ENCODE assay signal across 35 cellular contexts in genomic region chr1:100506221-100506620, GRCh38. TPM values are rescaled to one million over a fixed set of nuclear protein-coding genes. Genes with fewer than 3 reads are reported as not detected.
"Had no signal": no experiment of that assay in that cellular context is flagged by ENCODE, and none has a peak within 500 bp of the region (broad histone marks: within the 10 kb centered on the region; RNA-seq: fewer than 3 reads in every experiment).

No MANE protein-coding gene starts in this region.

- H3K4me1 ChIP-seq: gastroesophageal sphincter, suprapubic skin had no signal

- H3K27ac Mint-ChIP-seq: activated CD4-positive, alpha-beta memory T cell treated with anti-CD3 and anti-CD28 coated beads, Interleukin-2, amount 10 ng/mL, durations not matched to agents 7 days and 5 days; activated CD4-positive, alpha-beta T cell treated with anti-CD3 and anti-CD28 coated beads, Interleukin-2, amount 10 ng/mL, durations not matched to agents 7 days and 5 days; activated naive CD8-positive, alpha-beta T cell treated with anti-CD3 and anti-CD28 coated beads, Interleukin-2, amount 10 ng/mL, durations not matched to agents 7 days and 5 days; progenitor cell of endocrine pancreas; stimulated activated naive B cell treated with anti-CD40 and anti-IgM and Interleukin-4, amounts not matched to agents 10 μg/mL and 1 μg/mL and 100 μg/mL, for 72 hours; T-helper 1 cell treated with Interleukin-12 subunit alpha and Interleukin-12 subunit beta and Interleukin-4 antibody, amounts not matched to agents 30 μg/mL and 1 μg/mL, for 36 hours had no signal

- H3K4me2 ChIP-seq: hepatocyte, smooth muscle cell had no signal

- H3K79me2 ChIP-seq: hepatocyte had no signal

- H3K4me3 Mint-ChIP-seq: activated CD4-positive, alpha-beta memory T cell treated with anti-CD3 and anti-CD28 coated beads, Interleukin-2, amount 10 ng/mL, durations not matched to agents 7 days and 5 days; activated CD4-positive, alpha-beta T cell treated with anti-CD3 and anti-CD28 coated beads, Interleukin-2, amount 10 ng/mL, durations not matched to agents 7 days and 5 days; activated naive CD4-positive, alpha-beta T cell treated with anti-CD3 and anti-CD28 coated beads, Interleukin-2, amount 10 ng/mL, durations not matched to agents 7 days and 5 days; activated naive CD8-positive, alpha-beta T cell treated with anti-CD3 and anti-CD28 coated beads, Interleukin-2, amount 10 ng/mL, durations not matched to agents 7 days and 5 days; activated T-cell treated with anti-CD3 and anti-CD28 coated beads, Interleukin-2, amount 50 U/mL, for 24 hours; naive thymus-derived CD4-positive, alpha-beta T cell; stimulated activated naive B cell treated with anti-CD40 and anti-IgM and Interleukin-4, amounts not matched to agents 10 μg/mL and 1 μg/mL and 100 μg/mL, for 72 hours; T-helper 1 cell treated with Interleukin-12 subunit alpha and Interleukin-12 subunit beta and Interleukin-4 antibody, amounts not matched to agents 30 μg/mL and 1 μg/mL, for 36 hours had no signal

- H3K4me1 Mint-ChIP-seq: activated CD4-positive, alpha-beta memory T cell treated with anti-CD3 and anti-CD28 coated beads, Interleukin-2, amount 10 ng/mL, durations not matched to agents 7 days and 5 days; activated naive CD4-positive, alpha-beta T cell treated with anti-CD3 and anti-CD28 coated beads, Interleukin-2, amount 10 ng/mL, durations not matched to agents 7 days and 5 days; stimulated activated naive B cell treated with anti-CD40 and anti-IgM and Interleukin-4, amounts not matched to agents 10 μg/mL and 1 μg/mL and 100 μg/mL, for 72 hours had no signal

- H3K27ac ChIP-seq: coronary artery, dorsolateral prefrontal cortex, gastroesophageal sphincter, hepatocyte, ovary, SK-N-MC, stomach, suprapubic skin, tibial nerve, WERI-Rb-1 had no signal

- H2AFZ ChIP-seq: hepatocyte had no signal

- H3K27me3 Mint-ChIP-seq: activated CD4-positive, alpha-beta memory T cell treated with anti-CD3 and anti-CD28 coated beads, Interleukin-2, amount 10 ng/mL, durations not matched to agents 7 days and 5 days; activated CD4-positive, alpha-beta T cell treated with anti-CD3 and anti-CD28 coated beads, Interleukin-2, amount 10 ng/mL, durations not matched to agents 7 days and 5 days; activated naive CD4-positive, alpha-beta T cell treated with anti-CD3 and anti-CD28 coated beads, Interleukin-2, amount 10 ng/mL, durations not matched to agents 7 days and 5 days; activated naive CD8-positive, alpha-beta T cell treated with anti-CD3 and anti-CD28 coated beads, Interleukin-2, amount 10 ng/mL, durations not matched to agents 7 days and 5 days; activated T-cell treated with anti-CD3 and anti-CD28 coated beads, Interleukin-2, amount 50 U/mL, for 24 hours; naive thymus-derived CD4-positive, alpha-beta T cell; progenitor cell of endocrine pancreas; stimulated activated naive B cell treated with anti-CD40 and anti-IgM and Interleukin-4, amounts not matched to agents 10 μg/mL and 1 μg/mL and 100 μg/mL, for 72 hours had no signal

- H3K27me3 ChIP-seq: dorsolateral prefrontal cortex, gastroesophageal sphincter, hepatocyte, ovary, stomach, suprapubic skin, tibial nerve had no signal

- H3K4me3 ChIP-seq: coronary artery, dorsolateral prefrontal cortex, gastroesophageal sphincter, hepatocyte, ovary, SK-N-MC, smooth muscle cell, stomach, suprapubic skin, tibial nerve had no signal

- ATAC-seq: activated CD4-positive, CD25-positive, alpha-beta regulatory T cell treated with anti-CD3 and anti-CD28 coated beads, Interleukin-2, amount 50 U/mL, for 24 hours; gastroesophageal sphincter; left colon; naive thymus-derived CD4-positive, alpha-beta T cell; sciatic nerve; stimulated activated naive B cell treated with anti-CD40 and anti-IgM and Interleukin-4, amounts not matched to agents 10 μg/mL and 1 μg/mL and 100 μg/mL, for 72 hours had no signal

- FAIRE-seq: bronchial epithelial cell, kidney had no signal

- H3K9me3 Mint-ChIP-seq: activated CD4-positive, alpha-beta memory T cell treated with anti-CD3 and anti-CD28 coated beads, Interleukin-2, amount 10 ng/mL, durations not matched to agents 7 days and 5 days; activated CD4-positive, alpha-beta T cell treated with anti-CD3 and anti-CD28 coated beads, Interleukin-2, amount 10 ng/mL, durations not matched to agents 7 days and 5 days; activated naive CD4-positive, alpha-beta T cell treated with anti-CD3 and anti-CD28 coated beads, Interleukin-2, amount 10 ng/mL, durations not matched to agents 7 days and 5 days; activated naive CD8-positive, alpha-beta T cell treated with anti-CD3 and anti-CD28 coated beads, Interleukin-2, amount 10 ng/mL, durations not matched to agents 7 days and 5 days; activated T-cell treated with anti-CD3 and anti-CD28 coated beads, Interleukin-2, amount 50 U/mL, for 24 hours; naive thymus-derived CD4-positive, alpha-beta T cell; stimulated activated naive B cell treated with anti-CD40 and anti-IgM and Interleukin-4, amounts not matched to agents 10 μg/mL and 1 μg/mL and 100 μg/mL, for 72 hours; T-helper 1 cell treated with Interleukin-12 subunit alpha and Interleukin-12 subunit beta and Interleukin-4 antibody, amounts not matched to agents 30 μg/mL and 1 μg/mL, for 36 hours had no signal

- H3K9me3 ChIP-seq: gastroesophageal sphincter, ovary, stomach, suprapubic skin, tibial nerve had no signal

- H3K36me3 ChIP-seq: ovary, suprapubic skin, WERI-Rb-1 had no signal

- DNase-seq: activated CD4-positive, alpha-beta memory T cell treated with anti-CD3 and anti-CD28 coated beads, Interleukin-2, amount 10 ng/mL, durations not matched to agents 7 days and 5 days; activated CD4-positive, alpha-beta T cell treated with anti-CD3 and anti-CD28 coated beads, Interleukin-2, amount 10 ng/mL, durations not matched to agents 7 days and 5 days; activated CD8-positive, alpha-beta memory T cell treated with anti-CD3 and anti-CD28 coated beads, Interleukin-2, amount 50 U/mL, for 48 hours; activated gamma-delta T cell; activated naive CD4-positive, alpha-beta T cell treated with anti-CD3 and anti-CD28 coated beads, Interleukin-2, amount 10 ng/mL, durations not matched to agents 7 days and 5 days; activated naive CD8-positive, alpha-beta T cell treated with anti-CD3 and anti-CD28 coated beads, Interleukin-2, amount 10 ng/mL, durations not matched to agents 7 days and 5 days; activated T-cell treated with anti-CD3 and anti-CD28 coated beads, Interleukin-2, amount 50 U/mL, for 24 hours; cerebellar nuclear complex; dorsolateral prefrontal cortex; effector memory CD4-positive, alpha-beta T cell; erythroblast; kidney; left colon; mammary epithelial cell; naive thymus-derived CD4-positive, alpha-beta T cell; ovary; stimulated activated CD4-positive, alpha-beta T cell treated with anti-CD3 and anti-CD28 coated beads, Interleukin-15, amount 100 ng/mL, for 24 hours; stimulated activated CD4-positive, alpha-beta T cell treated with anti-CD3 and anti-CD28 coated beads, Interleukin-2, amount 100 ng/mL, for 24 hours; stimulated activated naive B cell treated with anti-CD40 and anti-IgM and Interleukin-4, amounts not matched to agents 10 μg/mL and 1 μg/mL and 100 μg/mL, for 72 hours; stomach; SW 1271; T-helper 9 cell; WERI-Rb-1 had no signal

RNA-seq across cellular contexts. Expression of gene GPR88, which starts 31.7 kb away (rescaled TPM):
- total RNA-seq: activated CD4-positive, alpha-beta memory T cell treated with anti-CD3 and anti-CD28 coated beads, Interleukin-2, amount 10 ng/mL, durations not matched to agents 7 days and 5 days; activated CD4-positive, alpha-beta T cell treated with anti-CD3 and anti-CD28 coated beads, Interleukin-2, amount 10 ng/mL, durations not matched to agents 7 days and 5 days; activated naive CD8-positive, alpha-beta T cell treated with anti-CD3 and anti-CD28 coated beads, Interleukin-2, amount 10 ng/mL, durations not matched to agents 7 days and 5 days; bronchial epithelial cell; mammary epithelial cell; progenitor cell of endocrine pancreas; smooth muscle cell; suprapubic skin had no signal
- polyA plus RNA-seq: mammary epithelial cell; naive thymus-derived CD4-positive, alpha-beta T cell; smooth muscle cell had no signal
